Comparison of ENCODE assay signal across 1 cellular context in genomic region chr1:75787524-75787923, GRCh38.
TF ChIP-seq lines count a peak whose summit lies in the region.

No MANE protein-coding gene starts in this region.

TF ChIP-seq in endothelial cell of umbilical vein, 7 proteins besides CTCF, POLR2A, EP300 and RAD21:
- no peak for TF ChIP-seq MAX (IDR thresholded peaks at IDR 0.05; ENCODE audit: insufficient read depth, insufficient read length)
- TF ChIP-seq EZH2 (IDR thresholded peaks at IDR 0.05; ENCODE audit: borderline replicate concordance, low read depth, low read length, severe bottlenecking), result no peak
- TF ChIP-seq GATA2 (IDR thresholded peaks at IDR 0.05; ENCODE audit: insufficient read depth, insufficient read length, low read depth, low read length), result no peak
- TF ChIP-seq MYC (IDR thresholded peaks at IDR 0.05; ENCODE audit: low read depth, low read length), result no peak
- TF ChIP-seq POLR2AphosphoS5 (IDR thresholded peaks at IDR 0.05; ENCODE audit: insufficient read depth, low read depth, low read length), result no peak
- TF ChIP-seq JUN (IDR thresholded peaks at IDR 0.05; ENCODE audit: borderline replicate concordance, insufficient read depth, insufficient read length, low read depth), result no peak
- no peak for TF ChIP-seq FOS (IDR thresholded peaks at IDR 0.05; ENCODE audit: borderline replicate concordance, insufficient read depth, low read length)
